13 cellular contexts compared by ENCODE assay signal in the genomic region with DNA sequence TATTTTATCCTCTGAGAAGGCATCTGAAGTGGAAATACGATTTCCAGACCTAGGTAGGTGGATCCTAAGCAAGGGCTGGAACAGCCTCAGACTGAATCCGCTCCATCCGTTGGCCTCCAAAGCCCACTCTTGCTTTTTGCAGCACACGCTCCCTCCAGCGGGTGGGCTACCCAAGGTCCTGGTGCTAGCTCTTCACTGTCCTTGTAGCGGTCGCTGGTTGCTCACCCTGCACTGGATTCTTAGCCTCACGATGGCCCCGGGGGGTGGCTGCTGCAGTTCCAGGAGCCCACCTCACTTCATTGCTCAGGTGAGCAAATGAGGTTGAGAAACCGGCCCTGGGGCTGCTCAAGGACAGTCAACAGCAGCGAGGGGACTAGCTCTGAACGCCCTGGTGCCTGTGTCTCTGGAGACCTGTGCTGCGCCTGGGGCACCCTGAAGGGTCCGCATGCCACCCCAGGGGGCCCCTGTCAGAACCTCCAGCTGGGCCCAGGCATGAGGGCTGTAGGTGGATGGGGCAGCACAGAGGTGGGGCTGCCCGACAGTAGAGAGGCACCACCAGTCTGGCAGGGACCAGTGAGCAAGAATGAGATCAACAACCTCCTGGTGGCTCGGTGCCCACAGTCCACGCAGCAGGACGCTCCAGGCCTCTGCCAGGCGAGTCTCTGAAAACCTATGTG. TPM values are rescaled to one million over a fixed set of nuclear protein-coding genes. Genes with fewer than 3 reads are reported as not detected.
DNase-seq lines count a peak whose midpoint lies in the region; ATAC-seq, FAIRE-seq and TF ChIP-seq lines count a peak whose summit lies in the region.
"Had no signal": no experiment of that assay in that cellular context is flagged by ENCODE, and none has a peak within 500 bp of the region (broad histone marks: within the 10 kb centered on the region; RNA-seq: fewer than 3 reads in every experiment).

No MANE protein-coding gene starts in this region.

- intact Hi-C loops in CD8-positive, alpha-beta T cell (cut with DNase I, micrococcal nuclease) = loop anchor here (1.0 to 10.0 kb wide), 7 partner anchors 35 to 288 kb away; a partner anchor contains a TSS
- intact Hi-C loops in HCT116 (cut with micrococcal nuclease) = loop anchor here (2.0 to 5.0 kb wide), 3 partner anchors 56 to 290 kb away; a partner anchor contains a TSS
- intact Hi-C loops in K562 (cut with micrococcal nuclease) = no loop called here

- H3K27ac ChIP-seq in CD8-positive, alpha-beta T cell (ENCODE audit: low read depth, low read length) = no peak overlapping the region
- H3K27ac ChIP-seq in HCT116 (ENCODE audit: low read depth, low read length) (peak overlapping the region; percentile 28; the same call in 1 of the 2 replicates), K562 (ENCODE audit: extremely low read depth, low read depth, low read length) (no peak overlapping the region)
- H3K27ac ChIP-seq: WERI-Rb-1 had no signal

- H3K36me3 Mint-ChIP-seq in CD8-positive, alpha-beta T cell = peaks cover 25% of the 10 kb centered on the region
- H3K36me3 Mint-ChIP-seq in neural crest cell (ENCODE audit: low read depth) (peaks cover 2% of the 10 kb centered on the region), immature natural killer cell (peaks cover 0 to 11% (median 4%) of the 10 kb centered on the region in 3 donors)

- H2AFZ ChIP-seq in HCT116 (ENCODE audit: low read depth, low read length, poor library complexity, severe bottlenecking) (no peak overlapping the region), K562 (ENCODE audit: low read depth, low read length) (no peak overlapping the region)

- 96% methylated on average over 19 of the region's 19 CpGs for WGBS in K562 (ENCODE audit: insufficient coverage, low coverage, missing lambda C conversion rate)

- RAD21 ChIA-PET in HCT116 (lab: Charles Lee; ENCODE audit: low non-redundant PET in 1 of 2, low total read pairs in 2 of 2, uncharacterized antibody in 2 of 2, unreplicated experiment in 2 of 2) = interaction anchor here in 1 of 2 experiments (0.5 kb wide), 1 partner anchor 15 kb away, joined by 3 read pairs; no protein-coding TSS in a partner anchor

- TF ChIP-seq EP300 in K562 (IDR thresholded peaks at IDR 0.05; ENCODE audit: low read length) = no peak

- H3K9me3 Mint-ChIP-seq in CD8-positive, alpha-beta T cell = no peaks in the 10 kb centered on the region
- H3K9me3 Mint-ChIP-seq in neural crest cell (no peaks in the 10 kb centered on the region), immature natural killer cell (no peaks in the 10 kb centered on the region)
- H3K9me3 Mint-ChIP-seq: activated T-cell treated with anti-CD3 and anti-CD28 coated beads, Interleukin-2, amount 50 U/mL, for 24 hours had no signal

- peaks cover 33% of the 10 kb centered on the region for H3K4me1 ChIP-seq in CD8-positive, alpha-beta T cell (ENCODE audit: insufficient read depth, low read length)
- H3K4me1 ChIP-seq in HCT116 (ENCODE audit: control insufficient read depth in 1 of 2, insufficient read depth in 2 of 2, low read length in 2 of 2) (peaks cover 28 to 38% of the 10 kb centered on the region in 2 experiments), K562 (replicated peaks in 1 of 2; ENCODE audit: control insufficient read depth in 2 of 2, insufficient read depth in 2 of 2, low read length in 2 of 2) (peaks cover 23 to 72% of the 10 kb centered on the region in 2 experiments)

- H3K4me1 Mint-ChIP-seq in CD8-positive, alpha-beta T cell (ENCODE audit: low read depth) = peaks cover 29% of the 10 kb centered on the region
- H3K4me1 Mint-ChIP-seq in neural crest cell = peaks cover 25% of the 10 kb centered on the region
- peaks cover 19 to 23% of the 10 kb centered on the region in 2 donors for H3K4me1 Mint-ChIP-seq in immature natural killer cell

- H3K4me3 Mint-ChIP-seq in CD8-positive, alpha-beta T cell = no peak overlapping the region
- H3K4me3 Mint-ChIP-seq in neural crest cell (peak overlapping the region; percentile 81), immature natural killer cell (no peak overlapping the region)
- H3K4me3 Mint-ChIP-seq: activated T-cell treated with anti-CD3 and anti-CD28 coated beads, Interleukin-2, amount 50 U/mL, for 24 hours had no signal

- H3K27ac Mint-ChIP-seq in CD8-positive, alpha-beta T cell = no peak overlapping the region
- H3K27ac Mint-ChIP-seq in neural crest cell (ENCODE audit: unreplicated experiment) (no peak overlapping the region), immature natural killer cell (no peak overlapping the region)
- H3K27ac Mint-ChIP-seq: activated T-cell treated with anti-CD3 and anti-CD28 coated beads, Interleukin-2, amount 50 U/mL, for 24 hours had no signal

- H3K9me3 ChIP-seq in CD8-positive, alpha-beta T cell (ENCODE audit: low read length) = no peaks in the 10 kb centered on the region
- H3K9me3 ChIP-seq in HCT116 (ENCODE audit: control insufficient read depth in 1 of 2, insufficient read depth in 1 of 2, low read depth in 1 of 2, low read length in 2 of 2) (no peaks in the 10 kb centered on the region), K562 (replicated peaks; ENCODE audit: control insufficient read depth, insufficient read depth, low read depth, low read length) (no peaks in the 10 kb centered on the region)

- TF ChIP-seq RAD21 in HCT116 (IDR thresholded peaks at IDR 0.05; ENCODE audit: low read depth) (no peak), K562 (CRISPR knock-in tag; conservative IDR thresholded peaks at IDR 0.05 in 1 of 2, IDR thresholded peaks at IDR 0.05 in 1 of 2) (no peak)

- H3K27me3 Mint-ChIP-seq in CD8-positive, alpha-beta T cell (ENCODE audit: low read depth) = no peaks in the 10 kb centered on the region
- H3K27me3 Mint-ChIP-seq in neural crest cell (ENCODE audit: low read depth) (peaks cover 2% of the 10 kb centered on the region), immature natural killer cell (ENCODE audit: low read depth in 3 of 3) (peaks cover 8 to 12% (median 9%) of the 10 kb centered on the region in 3 donors)
- H3K27me3 Mint-ChIP-seq: activated T-cell treated with anti-CD3 and anti-CD28 coated beads, Interleukin-2, amount 50 U/mL, for 24 hours had no signal

- peaks cover 6% of the 10 kb centered on the region for H3K9me1 ChIP-seq in K562 (ENCODE audit: control insufficient read depth, insufficient read depth, low read length)

- H4K20me1 ChIP-seq in HCT116 (ENCODE audit: insufficient read depth) = no peaks in the 10 kb centered on the region
- no peaks in the 10 kb centered on the region for H4K20me1 ChIP-seq in K562 (replicated peaks; ENCODE audit: control insufficient read depth, insufficient read depth, low read length)

- in situ Hi-C loops in K562 (cut with MboI) = no loop called here

- H3K9ac ChIP-seq in HCT116 (ENCODE audit: low read length) (peak overlapping the region; percentile 27; the same call in 1 of the 2 replicates), K562 (ENCODE audit: insufficient read depth in 1 of 2, low read depth in 2 of 2, low read length in 2 of 2) (peak overlapping the region in 1 of 2 experiments; percentile 75; a peak in 2 of 4 replicates)

- H3K79me2 ChIP-seq in HCT116 (ENCODE audit: insufficient read depth, low read length) (peaks cover 41% of the 10 kb centered on the region), K562 (ENCODE audit: control insufficient read depth, insufficient read depth, low read length) (peaks cover 42% of the 10 kb centered on the region)

- H3K4me3 ChIP-seq in CD8-positive, alpha-beta T cell (ENCODE audit: low read depth, low read length) = no peak overlapping the region
- H3K4me3 ChIP-seq in HCT116 (replicated peaks in 1 of 2; ENCODE audit: low read depth in 1 of 2, low read length in 2 of 2) (no peak overlapping the region), K562 (no peak overlapping the region)

- BruUV-seq in HCT116 (replicated peaks; lab: Mats Ljungman, UMichigan) = no TSS peak
- no TSS peak for BruUV-seq in K562 (replicated peaks; lab: Mats Ljungman, UMichigan)

- no peak for ATAC-seq in CD8-positive, alpha-beta T cell
- no peak for ATAC-seq in HCT116
- ATAC-seq in K562 = no peak

- no peaks in the 10 kb centered on the region for H3K9me2 ChIP-seq in HCT116 (ENCODE audit: insufficient read depth)

- POLR2A ChIA-PET in CD8-positive, alpha-beta T cell (lab: Charles Lee) = interaction anchor here (0.8 to 1.6 kb wide), 7 partner anchors 17 to 104 kb away, joined by 3 to 6 read pairs (median 4); a partner anchor contains a TSS
- POLR2A ChIA-PET in HCT116 (lab: Charles Lee) (interaction anchor here (1.1 to 1.2 kb wide), 2 partner anchors 18 to 178 kb away, joined by 4 read pairs; a partner anchor contains a TSS), K562 (lab: Yijun Ruan, JAX) (interaction anchor here (0.5 to 1.8 kb wide), 10 partner anchors 10 to 1482 kb away, joined by 3 to 4 read pairs (median 3); no protein-coding TSS in a partner anchor)

- peaks cover 5% of the 10 kb centered on the region for H3K36me3 ChIP-seq in CD8-positive, alpha-beta T cell (ENCODE audit: insufficient read depth, low read length)
- H3K36me3 ChIP-seq in HCT116 (ENCODE audit: control insufficient read depth in 1 of 2, insufficient read depth in 2 of 2, low read length in 2 of 2) (peaks cover 5 to 16% of the 10 kb centered on the region in 2 experiments; a peak in 1 of 4 replicates), K562 (ENCODE audit: control insufficient read depth, insufficient read depth, low read length) (peaks cover 69% of the 10 kb centered on the region; the same call in 2 of the 3 replicates)
- H3K36me3 ChIP-seq: WERI-Rb-1 had no signal

- CTCF ChIA-PET in CD8-positive, alpha-beta T cell (lab: Charles Lee) = interaction anchor here (0.6 to 1.8 kb wide), 44 partner anchors 9 to 290 kb away, joined by 3 to 13 read pairs (median 4); a partner anchor contains a TSS
- CTCF ChIA-PET in HCT116 (lab: Charles Lee) (interaction anchor here (0.8 to 2.7 kb wide), 9 partner anchors 9 to 288 kb away, joined by 3 to 8 read pairs (median 4); a partner anchor contains a TSS), K562 (lab: Yijun Ruan, JAX; ENCODE audit: low intra/inter-chr PET ratio) (no interaction called here)

- no peak for DNase-seq in CD8-positive, alpha-beta T cell
- DNase-seq in HCT116 (ENCODE audit: low read depth, low spot score) (no peak), K562 (ENCODE audit: extremely low read depth in 1 of 4, low spot score in 3 of 4) (no peak), neural crest cell (ENCODE audit: low read depth, low spot score) (no peak), DMS153 (lab: John Stamatoyannopoulos, UW) (no peak), immature natural killer cell (no peak)
- no peak for DNase-seq in stimulated activated CD4-positive, alpha-beta T cell treated with anti-CD3 and anti-CD28 coated beads, Interleukin-12 subunit alpha, Interleukin-12 subunit beta, amount 100 ng/mL, for 4 hours
- no peak for DNase-seq in activated T-cell treated with anti-CD3 and anti-CD28 coated beads, Interleukin-2, amount 50 U/mL, for 1 hour
- DNase-seq: GOT3, NCI-H748 treated with DMSO at 0.1 percent for 48 hours, WERI-Rb-1 had no signal

- TF ChIP-seq POLR2A in HCT116 (IDR thresholded peaks at IDR 0.05; ENCODE audit: borderline replicate concordance, extremely low read depth, insufficient read depth, insufficient read length) (no peak), K562 (conservative IDR thresholded peaks at IDR 0.05) (no peak)

- peak; percentile 13 for TF ChIP-seq CTCF in CD8-positive, alpha-beta T cell (IDR thresholded peaks at IDR 0.05)
- TF ChIP-seq CTCF in HCT116 (IDR thresholded peaks at IDR 0.05 in 2 of 3, conservative IDR thresholded peaks at IDR 0.05 in 1 of 3; ENCODE audit: borderline replicate concordance in 1 of 3, insufficient read depth in 1 of 3, low read depth in 2 of 3, low read length in 2 of 3) (no peak), K562 (IDR thresholded peaks at IDR 0.05 in 2 of 3, conservative IDR thresholded peaks at IDR 0.05 in 1 of 3; ENCODE audit: insufficient read depth in 2 of 3, low read depth in 1 of 3, low read length in 3 of 3) (no peak), neural crest cell (conservative IDR thresholded peaks at IDR 0.05) (no peak)

- H3K4me2 ChIP-seq in HCT116 (ENCODE audit: low read length) (0 out of 2 replicates have a peak overlapping the region, but pooled peaks have one; percentile 27), K562 (ENCODE audit: insufficient read depth, low read length) (no peak overlapping the region)

- H3K27me3 ChIP-seq in CD8-positive, alpha-beta T cell (ENCODE audit: insufficient read depth, low read length) = no peaks in the 10 kb centered on the region
- H3K27me3 ChIP-seq in HCT116 (ENCODE audit: insufficient read depth, low read length) = no peaks in the 10 kb centered on the region
- H3K27me3 ChIP-seq in K562 (ENCODE audit: control insufficient read depth in 2 of 2, insufficient read depth in 2 of 2, low read length in 2 of 2) = no peaks in the 10 kb centered on the region

- FAIRE-seq in K562 (lab: Jason Lieb, UNC) = no peak

RNA-seq across cellular contexts. Expression of a gene that starts 4.3 kb away (rescaled TPM):
- 100 to 1,000 TPM; 113 to 126 TPM for total RNA-seq in CD8-positive, alpha-beta T cell
- 148 TPM for total RNA-seq in HCT116 (2021; ENCODE audit: unreplicated experiment)
- polyA plus RNA-seq in HCT116 (2012) = 85.4 and 95.3 TPM in 2 replicates
- total RNA-seq in K562 (2011; cell fraction: chromatin; rRNA removed; ENCODE audit: low replicate concordance) = 133 and 442 TPM in 2 replicates
- total RNA-seq in K562 (2011; cell fraction: nucleolus; rRNA removed) = 330 and 396 TPM in 2 replicates
- 200 and 206 TPM in 2 replicates for total RNA-seq in K562 (2011; cell fraction: nucleoplasm; rRNA removed)
- total RNA-seq in K562 (2014; rRNA removed) = 75.4 and 97.9 TPM in 2 replicates
- 53.9 and 64.8 TPM in 2 replicates for total RNA-seq in K562 (2014; rRNA removed; fragmentation: Illumina TruSeq; extraction: Trizol)
- 62.2 and 64.4 TPM in 2 replicates for total RNA-seq in K562 (2015; rRNA removed; fragmentation: Illumina TruSeq; extraction: Trizol)
- total RNA-seq in K562 (2021) = 120 and 133 TPM in 2 replicates
- 77.2 and 79.8 TPM in 2 replicates for polyA plus RNA-seq in K562 (2011; rRNA removed)
- 88.2 and 150 TPM in 2 replicates for polyA plus RNA-seq in K562 (2011; cell fraction: cytosol; rRNA removed)
- polyA plus RNA-seq in K562 (2011; cell fraction: nucleus; rRNA removed) = 249 and 384 TPM in 2 replicates
- 107 and 152 TPM in 2 replicates for polyA plus RNA-seq in K562 (2012)
- polyA plus RNA-seq in K562 (2014; fragmentation: Illumina TruSeq; extraction: Trizol) = 80.2 and 90.3 TPM in 2 replicates
- polyA plus RNA-seq in K562 (2014; fragmentation: Nextera tagmentation; extraction: Ambion mirVana) = under 1 TPM; 0.34 to 0.37 TPM
- polyA plus RNA-seq in K562 (2014; rRNA removed) = 75.9 and 88.5 TPM in 2 replicates
- polyA minus RNA-seq in K562 (2011; rRNA and poly(A)+ RNA removed) = 44.9 and 70.3 TPM in 2 replicates
- polyA minus RNA-seq in K562 (2011; cell fraction: cytosol; rRNA and poly(A)+ RNA removed) = 77.2 and 90.7 TPM in 2 replicates
- polyA minus RNA-seq in K562 (2011; cell fraction: nucleus; rRNA and poly(A)+ RNA removed) = 113 and 122 TPM in 2 replicates
- total RNA-seq in neural crest cell = 120 and 124 TPM in 2 replicates
- 10 to 100 TPM in 2 of 3 donors, 1 to 10 TPM in 1; 8.7 to 16.3 (median 15.0) TPM for polyA plus RNA-seq in immature natural killer cell

RNA-seq across cellular contexts. Expression of a gene that starts 8.6 kb away (rescaled TPM):
- 1 to 10 TPM; 3.2 to 4.8 TPM for total RNA-seq in CD8-positive, alpha-beta T cell
- total RNA-seq in HCT116 (2021; ENCODE audit: unreplicated experiment) (5.0 TPM), K562 (2014; rRNA removed) (0.77 TPM in 1 of 2 replicates, not detected in the other), K562 (2014; rRNA removed; fragmentation: Illumina TruSeq; extraction: Trizol) (not detected in 2 replicates), K562 (2015; rRNA removed; fragmentation: Illumina TruSeq; extraction: Trizol) (not detected in 2 replicates), K562 (2021) (0.51 and 0.75 TPM in 2 replicates), neural crest cell (2.4 and 3.3 TPM in 2 replicates)
- 0.85 and 1.5 TPM in 2 replicates for polyA plus RNA-seq in HCT116 (2012)
- total RNA-seq in K562 (2011; cell fraction: chromatin; rRNA removed; ENCODE audit: low replicate concordance) = 0.90 TPM in 1 of 2 replicates, not detected in the other
- total RNA-seq in K562 (2011; cell fraction: nucleolus; rRNA removed) = 0.83 and 1.1 TPM in 2 replicates
- not detected in 2 replicates for total RNA-seq in K562 (2011; cell fraction: nucleoplasm; rRNA removed)
- polyA plus RNA-seq in K562 (2011; rRNA removed) (not detected in 2 replicates), K562 (2014; fragmentation: Illumina TruSeq; extraction: Trizol) (not detected in 2 replicates), K562 (2014; fragmentation: Nextera tagmentation; extraction: Ambion mirVana) (not detected), K562 (2014; rRNA removed) (0.17 TPM in 1 of 2 replicates, not detected in the other), immature natural killer cell (1 to 10 TPM; 2.3 to 5.8 (median 5.8) TPM)
- polyA plus RNA-seq in K562 (2011; cell fraction: cytosol; rRNA removed) = not detected in 2 replicates
- polyA plus RNA-seq in K562 (2011; cell fraction: nucleus; rRNA removed) = 0.65 and 0.75 TPM in 2 replicates
- 0.47 TPM in 1 of 2 replicates, not detected in the other for polyA plus RNA-seq in K562 (2012)
- polyA minus RNA-seq in K562 (2011; rRNA and poly(A)+ RNA removed) = not detected in 2 replicates
- not detected in 2 replicates for polyA minus RNA-seq in K562 (2011; cell fraction: cytosol; rRNA and poly(A)+ RNA removed)
- not detected in 2 replicates for polyA minus RNA-seq in K562 (2011; cell fraction: nucleus; rRNA and poly(A)+ RNA removed)
- total RNA-seq: SK-MEL-5 had no signal

RNA-seq across cellular contexts. Expression of a gene that starts 18.4 kb away (rescaled TPM):
- 100 to 1,000 TPM; 398 to 438 TPM for total RNA-seq in CD8-positive, alpha-beta T cell
- total RNA-seq in HCT116 (2021; ENCODE audit: unreplicated experiment) = 299 TPM
- polyA plus RNA-seq in HCT116 (2012) = 298 and 317 TPM in 2 replicates
- 89.8 and 300 TPM in 2 replicates for total RNA-seq in K562 (2011; cell fraction: chromatin; rRNA removed; ENCODE audit: low replicate concordance)
- total RNA-seq in K562 (2011; cell fraction: nucleolus; rRNA removed) = 389 and 414 TPM in 2 replicates
- 172 and 183 TPM in 2 replicates for total RNA-seq in K562 (2011; cell fraction: nucleoplasm; rRNA removed)
- 148 and 236 TPM in 2 replicates for total RNA-seq in K562 (2014; rRNA removed)
- 32.0 and 37.6 TPM in 2 replicates for total RNA-seq in K562 (2014; rRNA removed; fragmentation: Illumina TruSeq; extraction: Trizol)
- total RNA-seq in K562 (2015; rRNA removed; fragmentation: Illumina TruSeq; extraction: Trizol) = 107 and 109 TPM in 2 replicates
- 148 and 151 TPM in 2 replicates for total RNA-seq in K562 (2021)
- 44.8 and 45.2 TPM in 2 replicates for polyA plus RNA-seq in K562 (2011; rRNA removed)
- polyA plus RNA-seq in K562 (2011; cell fraction: cytosol; rRNA removed) = 47.2 and 77.9 TPM in 2 replicates
- polyA plus RNA-seq in K562 (2011; cell fraction: nucleus; rRNA removed) = 132 and 257 TPM in 2 replicates
- polyA plus RNA-seq in K562 (2012) = 159 and 567 TPM in 2 replicates
- 75.0 and 79.8 TPM in 2 replicates for polyA plus RNA-seq in K562 (2014; fragmentation: Illumina TruSeq; extraction: Trizol)
- polyA plus RNA-seq in K562 (2014; fragmentation: Nextera tagmentation; extraction: Ambion mirVana) = 1 to 10 TPM; 5.6 to 8.2 TPM
- 64.0 and 70.7 TPM in 2 replicates for polyA plus RNA-seq in K562 (2014; rRNA removed)
- 25.0 and 34.0 TPM in 2 replicates for polyA minus RNA-seq in K562 (2011; rRNA and poly(A)+ RNA removed)
- polyA minus RNA-seq in K562 (2011; cell fraction: cytosol; rRNA and poly(A)+ RNA removed) = 82.1 and 107 TPM in 2 replicates
- 184 and 191 TPM in 2 replicates for polyA minus RNA-seq in K562 (2011; cell fraction: nucleus; rRNA and poly(A)+ RNA removed)
- total RNA-seq in neural crest cell = 67.6 and 69.5 TPM in 2 replicates
- 100 to 1,000 TPM; 256 to 292 (median 268) TPM for polyA plus RNA-seq in immature natural killer cell

RNA-seq across cellular contexts. Expression of a gene that starts 56.3 kb away (rescaled TPM):
- total RNA-seq in CD8-positive, alpha-beta T cell = 10 to 100 TPM; 30.0 to 38.5 TPM
- 36.2 TPM for total RNA-seq in HCT116 (2021; ENCODE audit: unreplicated experiment)
- polyA plus RNA-seq in HCT116 (2012) = 20.9 and 21.7 TPM in 2 replicates
- total RNA-seq in K562 (2011; cell fraction: chromatin; rRNA removed; ENCODE audit: low replicate concordance) = 168 and 262 TPM in 2 replicates
- total RNA-seq in K562 (2011; cell fraction: nucleolus; rRNA removed) = 113 and 114 TPM in 2 replicates
- total RNA-seq in K562 (2011; cell fraction: nucleoplasm; rRNA removed) = 118 and 124 TPM in 2 replicates
- total RNA-seq in K562 (2014; rRNA removed) = 16.8 and 22.7 TPM in 2 replicates
- total RNA-seq in K562 (2014; rRNA removed; fragmentation: Illumina TruSeq; extraction: Trizol) = 7.2 and 9.7 TPM in 2 replicates
- 10.4 and 12.2 TPM in 2 replicates for total RNA-seq in K562 (2015; rRNA removed; fragmentation: Illumina TruSeq; extraction: Trizol)
- total RNA-seq in K562 (2021) = 18.4 and 20.7 TPM in 2 replicates
- polyA plus RNA-seq in K562 (2011; rRNA removed) = 25.6 and 35.4 TPM in 2 replicates
- polyA plus RNA-seq in K562 (2011; cell fraction: cytosol; rRNA removed) = 18.4 and 20.1 TPM in 2 replicates
- polyA plus RNA-seq in K562 (2011; cell fraction: nucleus; rRNA removed) = 148 and 191 TPM in 2 replicates
- polyA plus RNA-seq in K562 (2012) = 18.9 and 21.4 TPM in 2 replicates
- polyA plus RNA-seq in K562 (2014; fragmentation: Illumina TruSeq; extraction: Trizol) = 18.0 and 18.5 TPM in 2 replicates
- 1 to 10 TPM; 3.6 to 6.2 TPM for polyA plus RNA-seq in K562 (2014; fragmentation: Nextera tagmentation; extraction: Ambion mirVana)
- 39.0 and 42.7 TPM in 2 replicates for polyA plus RNA-seq in K562 (2014; rRNA removed)
- 8.8 and 10.6 TPM in 2 replicates for polyA minus RNA-seq in K562 (2011; rRNA and poly(A)+ RNA removed)
- polyA minus RNA-seq in K562 (2011; cell fraction: cytosol; rRNA and poly(A)+ RNA removed) = 5.3 and 8.0 TPM in 2 replicates
- polyA minus RNA-seq in K562 (2011; cell fraction: nucleus; rRNA and poly(A)+ RNA removed) = 21.1 and 26.9 TPM in 2 replicates
- total RNA-seq in neural crest cell = 40.9 and 42.2 TPM in 2 replicates
- 1 to 10 TPM; 3.4 to 6.2 (median 4.2) TPM for polyA plus RNA-seq in immature natural killer cell
